Comparison of ENCODE assay signal across 10 cellular contexts in the genomic region with DNA sequence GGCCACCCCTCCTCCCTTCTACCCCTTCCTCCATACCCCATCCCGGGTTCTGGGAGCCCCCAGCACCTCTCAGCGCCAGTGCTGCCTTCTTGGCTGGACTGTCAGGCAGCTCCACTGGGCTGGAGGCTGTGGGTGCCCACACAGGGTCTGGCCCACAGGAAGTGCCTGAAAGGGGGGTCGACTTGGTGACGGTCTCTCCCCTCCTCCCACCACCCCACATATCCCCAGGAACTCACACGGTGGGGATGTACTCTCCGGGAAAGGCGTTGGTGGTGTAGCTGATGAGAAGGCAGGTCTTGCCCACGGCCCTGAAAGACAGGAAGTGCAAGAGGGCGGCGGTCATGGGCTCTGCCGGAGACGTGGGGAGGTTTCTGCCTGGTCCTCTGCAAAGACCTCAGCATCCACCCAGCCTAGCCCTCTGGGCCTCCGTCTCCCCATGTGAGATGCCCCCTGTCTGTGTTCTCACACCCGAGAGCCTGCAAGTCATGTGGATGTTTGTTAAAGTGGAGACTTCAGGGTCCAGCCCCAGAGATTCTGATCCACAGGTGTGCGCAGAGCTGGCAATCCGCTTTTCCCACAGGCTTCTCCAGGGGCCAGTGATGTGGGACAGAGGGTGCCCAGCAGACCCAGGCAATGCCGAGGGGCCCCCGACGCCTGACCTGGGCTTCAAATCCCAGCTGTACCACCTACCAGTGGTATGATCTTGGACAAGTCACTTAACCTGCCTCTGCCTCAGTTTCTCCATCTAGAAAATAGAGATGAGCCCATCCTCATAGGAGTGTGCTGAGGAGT. TPM values are rescaled to one million over a fixed set of nuclear protein-coding genes. Genes with fewer than 3 reads are reported as not detected.
DNase-seq lines count a peak whose midpoint lies in the region; ATAC-seq and TF ChIP-seq lines count a peak whose summit lies in the region.
"Had no signal": no experiment of that assay in that cellular context is flagged by ENCODE, and none has a peak within 500 bp of the region (broad histone marks: within the 10 kb centered on the region; RNA-seq: fewer than 3 reads in every experiment).

No MANE protein-coding gene starts in this region.

- peak overlapping the region in 1 of 3 experiments; percentile 7 for H3K4me3 ChIP-seq in mammary epithelial cell (replicated peaks in 1 of 3; ENCODE audit: insufficient read depth in 1 of 3, low read depth in 2 of 3, low read length in 3 of 3)
- H3K4me3 ChIP-seq in transverse colon = peak overlapping the region in 1 of 4 donors; percentile 25
- H3K4me3 ChIP-seq: SK-N-MC had no signal

- peak overlapping the region; percentile 2 for H3K27ac ChIP-seq in mammary epithelial cell (ENCODE audit: insufficient read depth, low read depth, low read length)
- peak overlapping the region; percentile 64 to 76 (median 72) for H3K27ac ChIP-seq in transverse colon
- H3K27ac ChIP-seq: SK-N-MC had no signal

- intact Hi-C loops in mammary epithelial cell (cut with micrococcal nuclease) = no loop called here
- intact Hi-C loops in MCF 10A (cut with micrococcal nuclease) = no loop called here
- intact Hi-C loops in transverse colon (cut with DNase I; ENCODE audit: low total_unique reads) = no loop called here

- peak overlapping the region; percentile 81 for H3K4me2 ChIP-seq in mammary epithelial cell (ENCODE audit: insufficient read depth, low read depth, low read length)

- 77% methylated on average over 18 of the region's 19 CpGs for WGBS in mammary epithelial cell (ENCODE audit: low coverage, missing lambda C conversion rate)
- 48 to 77% methylated on average over 5 to 19 of the region's 19 CpGs for WGBS in transverse colon (ENCODE audit: low coverage in 1 of 2), 2 donors

- H3K27me3 ChIP-seq in mammary epithelial cell (ENCODE audit: insufficient read depth, low read length) = no peaks in the 10 kb centered on the region
- H3K27me3 ChIP-seq in transverse colon = no peaks in the 10 kb centered on the region

- TF ChIP-seq CTCF in mammary epithelial cell (conservative IDR thresholded peaks at IDR 0.05 in 1 of 2, IDR thresholded peaks at IDR 0.05 in 1 of 2; ENCODE audit: extremely low read depth in 1 of 2, insufficient read depth in 1 of 2, low read depth in 1 of 2, low read length in 2 of 2) = no peak
- no peak for TF ChIP-seq CTCF in MCF 10A (IDR thresholded peaks at IDR 0.05; ENCODE audit: unreplicated experiment)
- no peak for TF ChIP-seq CTCF in transverse colon (IDR thresholded peaks at IDR 0.05)

- peaks cover 8% of the 10 kb centered on the region for H3K36me3 Mint-ChIP-seq in MCF 10A (ENCODE audit: insufficient read depth, unreplicated experiment)
- H3K36me3 Mint-ChIP-seq in activated CD4-positive, alpha-beta memory T cell treated with anti-CD3 and anti-CD28 coated beads, Interleukin-2, amount 10 ng/mL, durations not matched to agents 7 days and 5 days (ENCODE audit: low read depth) = peaks cover 74% of the 10 kb centered on the region

- H3K9me3 ChIP-seq in mammary epithelial cell (replicated peaks; ENCODE audit: insufficient read depth, low read length) (no peaks in the 10 kb centered on the region), transverse colon (no peaks in the 10 kb centered on the region)
- H3K9me3 ChIP-seq: heart left ventricle had no signal

- H2AFZ ChIP-seq in mammary epithelial cell (ENCODE audit: low read depth, low read length) = no peak overlapping the region

- peaks cover 49% of the 10 kb centered on the region for H3K79me2 ChIP-seq in mammary epithelial cell (ENCODE audit: insufficient read depth, low read length)

- H3K27me3 Mint-ChIP-seq in MCF 10A (ENCODE audit: insufficient read depth, unreplicated experiment) = no peaks in the 10 kb centered on the region
- H3K27me3 Mint-ChIP-seq in activated CD4-positive, alpha-beta memory T cell treated with anti-CD3 and anti-CD28 coated beads, Interleukin-2, amount 10 ng/mL, durations not matched to agents 7 days and 5 days = no peaks in the 10 kb centered on the region

- BruUV-seq in mammary epithelial cell (replicated peaks; lab: Mats Ljungman, UMichigan) = no TSS peak
- no TSS peak for BruUV-seq in MCF 10A (replicated peaks; lab: Mats Ljungman, UMichigan)

- TF ChIP-seq POLR2A in transverse colon (IDR thresholded peaks at IDR 0.05) = no peak

- H4K20me1 ChIP-seq in mammary epithelial cell (ENCODE audit: insufficient read depth, low read length) = no peaks in the 10 kb centered on the region

- H3K36me3 ChIP-seq in mammary epithelial cell (ENCODE audit: insufficient read depth, low read length) (peaks cover 14% of the 10 kb centered on the region), transverse colon (no peaks in the 10 kb centered on the region)

- no peak overlapping the region for H3K27ac Mint-ChIP-seq in MCF 10A (ENCODE audit: low read depth, unreplicated experiment)
- peak overlapping the region; percentile 97 for H3K27ac Mint-ChIP-seq in activated CD4-positive, alpha-beta memory T cell treated with anti-CD3 and anti-CD28 coated beads, Interleukin-2, amount 10 ng/mL, durations not matched to agents 7 days and 5 days

- TF ChIP-seq EP300 in transverse colon (IDR thresholded peaks at IDR 0.05; ENCODE audit: low read depth) = no peak

- POLR2A ChIA-PET in MCF 10A (lab: Yijun Ruan, JAX) = interaction anchor here (1.4 to 3.0 kb wide), 2 partner anchors 12 to 16 kb away, joined by 5 to 27 read pairs; no protein-coding TSS in a partner anchor
- POLR2A ChIA-PET in activated CD4-positive, alpha-beta memory T cell treated with anti-CD3 and anti-CD28 coated beads, Interleukin-2, amount 10 ng/mL, durations not matched to agents 7 days and 5 days (lab: Charles Lee) = interaction anchor here (0.8 to 12.9 kb wide), 31 partner anchors 10 to 602 kb away, joined by 3 to 457 read pairs (median 8); partner anchors contain the start of genes ANKRD54, CYTH4, GGA1 and IFT27

- H3K9ac ChIP-seq in mammary epithelial cell (ENCODE audit: insufficient read depth, low read length) = no peak overlapping the region

- no peak for DNase-seq in mammary epithelial cell
- no peak for DNase-seq in MCF 10A (ENCODE audit: unreplicated experiment)
- peak; percentile 79 for DNase-seq in activated CD4-positive, alpha-beta memory T cell treated with anti-CD3 and anti-CD28 coated beads, Interleukin-2, amount 10 ng/mL, durations not matched to agents 7 days and 5 days
- DNase-seq in iris pigment epithelial cell (ENCODE audit: low read depth) = peak; percentile 25
- peak; percentile 37 for DNase-seq in transverse colon
- no peak for DNase-seq in DMS79 (lab: John Stamatoyannopoulos, UW)
- DNase-seq in NCI-H146 treated with DMSO at 0.1 percent for 48 hours (lab: John Stamatoyannopoulos, UW; ENCODE audit: unreplicated experiment) = no peak

- CTCF ChIA-PET in mammary epithelial cell (lab: Charles Lee; ENCODE audit: low non-redundant PET) (no interaction called here), MCF 10A (lab: Yijun Ruan, JAX) (no interaction called here)
- CTCF ChIA-PET in activated CD4-positive, alpha-beta memory T cell treated with anti-CD3 and anti-CD28 coated beads, Interleukin-2, amount 10 ng/mL, durations not matched to agents 7 days and 5 days (lab: Charles Lee) = interaction anchor here (0.7 to 9.9 kb wide), 17 partner anchors 8 to 466 kb away, joined by 3 to 136 read pairs (median 4); partner anchors contain the start of genes IFT27 and IL2RB

- H3K9me3 Mint-ChIP-seq in MCF 10A (ENCODE audit: unreplicated experiment) = no peaks in the 10 kb centered on the region
- H3K9me3 Mint-ChIP-seq in activated CD4-positive, alpha-beta memory T cell treated with anti-CD3 and anti-CD28 coated beads, Interleukin-2, amount 10 ng/mL, durations not matched to agents 7 days and 5 days = no peaks in the 10 kb centered on the region

- H3K4me1 Mint-ChIP-seq in MCF 10A (ENCODE audit: insufficient read depth, unreplicated experiment) = peaks cover 13% of the 10 kb centered on the region
- peaks cover 71% of the 10 kb centered on the region for H3K4me1 Mint-ChIP-seq in activated CD4-positive, alpha-beta memory T cell treated with anti-CD3 and anti-CD28 coated beads, Interleukin-2, amount 10 ng/mL, durations not matched to agents 7 days and 5 days

- dilution Hi-C loops in mammary epithelial cell (cut with HindIII; ENCODE audit: low sequenced_read_pairs) = no loop called here

- no peak overlapping the region for H3K4me3 Mint-ChIP-seq in MCF 10A (ENCODE audit: unreplicated experiment)
- H3K4me3 Mint-ChIP-seq in activated CD4-positive, alpha-beta memory T cell treated with anti-CD3 and anti-CD28 coated beads, Interleukin-2, amount 10 ng/mL, durations not matched to agents 7 days and 5 days = peak overlapping the region; percentile 100

- in situ Hi-C loops in mammary epithelial cell (cut with MboI; ENCODE audit: low sequenced_read_pairs in 2 of 2) (no loop called here), transverse colon (cut with MboI; ENCODE audit: low pct_ligation_motif_present in 1 of 4, low pct_unique_long_range_greater_than_20kb in 1 of 4, low sequenced_read_pairs in 3 of 4) (no loop called here)

- no peak for ATAC-seq in HG02840 (IDR thresholded peaks at IDR 0.05; ENCODE audit: low FRiP score, unreplicated experiment)

- H3K4me1 ChIP-seq in mammary epithelial cell (ENCODE audit: insufficient read depth, low read length) = peaks cover 25% of the 10 kb centered on the region
- peaks cover 0 to 17% (median 8%) of the 10 kb centered on the region in 4 donors for H3K4me1 ChIP-seq in transverse colon

RNA-seq across cellular contexts. Expression of gene RAC2, which starts 2.5 kb away (rescaled TPM):
- total RNA-seq in mammary epithelial cell = 100 to 1,000 TPM in 1 of 2 donors, 10 to 100 TPM in 1; 13.2 to 119 TPM
- 211 TPM for polyA plus RNA-seq in mammary epithelial cell
- polyA minus RNA-seq in mammary epithelial cell = 272 TPM
- total RNA-seq in MCF 10A (2022) = 42.4 and 52.6 TPM in 2 replicates
- 1,000 to 10,000 TPM in 1 of 2 experiments, 100 to 1,000 TPM in 1; 984 to 1,005 TPM for total RNA-seq in activated CD4-positive, alpha-beta memory T cell treated with anti-CD3 and anti-CD28 coated beads, Interleukin-2, amount 10 ng/mL, durations not matched to agents 7 days and 5 days
- total RNA-seq in transverse colon = 10 to 100 TPM in 3 of 4 donors, 1 to 10 TPM in 1; 5.2 to 36.3 (median 24.0) TPM

RNA-seq across cellular contexts. Expression of gene SSTR3, which starts 29.3 kb away (rescaled TPM):
- total RNA-seq in mammary epithelial cell = not detected
- not detected for polyA plus RNA-seq in mammary epithelial cell
- not detected for polyA minus RNA-seq in mammary epithelial cell
- total RNA-seq in MCF 10A (2022) = not detected in 2 replicates
- total RNA-seq in activated CD4-positive, alpha-beta memory T cell treated with anti-CD3 and anti-CD28 coated beads, Interleukin-2, amount 10 ng/mL, durations not matched to agents 7 days and 5 days = 1 to 10 TPM; 3.4 to 3.9 TPM
- total RNA-seq in transverse colon = under 1 TPM in 2 of 4 donors, not detected in 2; 0.16 to 0.41 TPM
- polyA plus RNA-seq: heart left ventricle had no signal

RNA-seq across cellular contexts. Expression of gene CYTH4, which starts 40.8 kb away (rescaled TPM):
- 1 to 10 TPM in 1 of 2 donors, under 1 TPM in 1; under 0.01 to 1.1 TPM for total RNA-seq in mammary epithelial cell
- 0.48 TPM for polyA plus RNA-seq in mammary epithelial cell
- polyA minus RNA-seq in mammary epithelial cell = 4.4 TPM
- 0.22 TPM in 1 of 2 replicates, not detected in the other for total RNA-seq in MCF 10A (2022)
- 100 to 1,000 TPM; 114 to 126 TPM for total RNA-seq in activated CD4-positive, alpha-beta memory T cell treated with anti-CD3 and anti-CD28 coated beads, Interleukin-2, amount 10 ng/mL, durations not matched to agents 7 days and 5 days
- 10 to 100 TPM in 2 of 4 donors, 1 to 10 TPM in 2; 1.4 to 26.9 (median 10.6) TPM for total RNA-seq in transverse colon

RNA-seq across cellular contexts. Expression of gene C1QTNF6, which starts 53.5 kb away (rescaled TPM):
- total RNA-seq in mammary epithelial cell (1 to 10 TPM; 3.3 to 3.7 TPM), MCF 10A (2022) (6.6 and 11.6 TPM in 2 replicates), transverse colon (10 to 100 TPM in 1 of 4 donors, 1 to 10 TPM in 3; 1.4 to 68.8 (median 7.5) TPM)
- 3.1 TPM for polyA plus RNA-seq in mammary epithelial cell
- polyA minus RNA-seq in mammary epithelial cell = 4.7 TPM
- 10 to 100 TPM; 10.2 to 10.3 TPM for total RNA-seq in activated CD4-positive, alpha-beta memory T cell treated with anti-CD3 and anti-CD28 coated beads, Interleukin-2, amount 10 ng/mL, durations not matched to agents 7 days and 5 days

Comparison
In these comparisons a context has a peak if more than half of its experiments do, and no peak if none do; other contexts are left out.
1. DNase-seq: peak in activated CD4-positive, alpha-beta memory T cell treated with anti-CD3 and anti-CD28 coated beads, Interleukin-2, amount 10 ng/mL, durations not matched to agents 7 days and 5 days (single experiment), iris pigment epithelial cell (single experiment) and transverse colon (single experiment); none in mammary epithelial cell (single experiment), MCF 10A (single experiment), DMS79 (single experiment) and NCI-H146 treated with DMSO at 0.1 percent for 48 hours (single experiment).
2. RNA of gene RAC2, which starts 2.5 kb away (total RNA-seq): 984 to 1,005 TPM in activated CD4-positive, alpha-beta memory T cell treated with anti-CD3 and anti-CD28 coated beads, Interleukin-2, amount 10 ng/mL, durations not matched to agents 7 days and 5 days; 13.2 to 119 TPM in mammary epithelial cell, 42.4 to 52.6 TPM in MCF 10A and 5.2 to 36.3 TPM in transverse colon; every median in the first group is over 4 times any median in the second.
3. RNA of gene CYTH4, which starts 40.8 kb away (total RNA-seq): 114 to 126 TPM in activated CD4-positive, alpha-beta memory T cell treated with anti-CD3 and anti-CD28 coated beads, Interleukin-2, amount 10 ng/mL, durations not matched to agents 7 days and 5 days; 1.4 to 26.9 TPM in transverse colon, under 0.01 to 1.1 TPM in mammary epithelial cell and 0.22 TPM in MCF 10A; every median in the first group is over 4 times any median in the second.